ENCODE assay signal across 9 cellular contexts in genomic region chr13:36815069-36815468, GRCh38. TPM values are rescaled to one million over a fixed set of nuclear protein-coding genes. Genes with fewer than 3 reads are reported as not detected.
DNase-seq lines count a peak whose midpoint lies in the region; ATAC-seq and TF ChIP-seq lines count a peak whose summit lies in the region.
"Had no signal": no experiment of that assay in that cellular context is flagged by ENCODE, and none has a peak within 500 bp of the region (broad histone marks: within the 10 kb centered on the region; RNA-seq: fewer than 3 reads in every experiment).

No MANE protein-coding gene starts in this region.

- no peaks in the 10 kb centered on the region for H3K4me1 ChIP-seq in BE2C
- 0 out of 2 replicates have a peak, but pooled peaks cover 5% of the 10 kb centered on the region for H3K4me1 ChIP-seq in PC-3 (ENCODE audit: insufficient read depth, low read length)
- peaks cover 2% of the 10 kb centered on the region for H3K4me1 ChIP-seq in vagina
- H3K4me1 ChIP-seq in thyroid gland = peaks cover 0 to 4% of the 10 kb centered on the region in 2 donors

- H3K4me3 ChIP-seq in BE2C (ENCODE audit: low read depth, low read length) (no peak overlapping the region), PC-3 (ENCODE audit: low read length) (no peak overlapping the region), fibroblast of the aortic adventitia (ENCODE audit: low read depth, low read length) (no peak overlapping the region), vagina (no peak overlapping the region), thyroid gland (replicated peaks in 1 of 3) (no peak overlapping the region)

- no peak overlapping the region for H3K4me2 ChIP-seq in PC-3 (ENCODE audit: low read length)

- no peaks in the 10 kb centered on the region for H3K9me2 ChIP-seq in PC-3 (replicated peaks; ENCODE audit: low read length)

- CTCF ChIA-PET in PC-3 (lab: Charles Lee) = no interaction called here

- no peaks in the 10 kb centered on the region for H4K20me1 ChIP-seq in PC-3 (ENCODE audit: low read length)

- ATAC-seq in PC-3 = no peak
- ATAC-seq: T-cell had no signal

- POLR2A ChIA-PET in PC-3 (lab: Charles Lee; ENCODE audit: unreplicated experiment) = no interaction called here

- H3K27ac ChIP-seq in PC-3 (ENCODE audit: low read length) (no peak overlapping the region), vagina (no peak overlapping the region), thyroid gland (no peak overlapping the region)

- peak; percentile 26 for DNase-seq in BE2C
- DNase-seq in PC-3 = peak; percentile 36
- DNase-seq in fibroblast of the aortic adventitia (ENCODE audit: low read depth) = no peak
- DNase-seq in stimulated activated CD4-positive, alpha-beta T cell treated with anti-CD3 and anti-CD28 coated beads, Interleukin-4, amount 100 ng/mL, for 1 hour = no peak
- DNase-seq in vagina (ENCODE audit: extremely low spot score in 2 of 2) = no peak
- DNase-seq in thyroid gland = no peak
- DNase-seq in SK-N-DZ (ENCODE audit: low spot score) = no peak

- H3K27me3 ChIP-seq in BE2C (no peaks in the 10 kb centered on the region), PC-3 (ENCODE audit: low read length) (no peaks in the 10 kb centered on the region), vagina (no peaks in the 10 kb centered on the region), thyroid gland (no peaks in the 10 kb centered on the region)

- H3K36me3 ChIP-seq in BE2C (no peaks in the 10 kb centered on the region), PC-3 (ENCODE audit: low read depth, low read length) (no peaks in the 10 kb centered on the region), vagina (no peaks in the 10 kb centered on the region), thyroid gland (no peaks in the 10 kb centered on the region)

- TF ChIP-seq CTCF in BE2C (IDR thresholded peaks at IDR 0.05; ENCODE audit: low read depth, low read length) (peak; percentile 63), GM12872 (IDR thresholded peaks at IDR 0.05; ENCODE audit: insufficient read depth, low read depth, low read length) (peak; percentile 52; the same call in 2 of the 3 replicates), PC-3 (conservative IDR thresholded peaks at IDR 0.05; ENCODE audit: low read depth, low read length) (peak; percentile 46; the same call in 1 of the 2 replicates), fibroblast of the aortic adventitia (IDR thresholded peaks at IDR 0.05; ENCODE audit: insufficient read depth, low read length) (peak; percentile 38), vagina (IDR thresholded peaks at IDR 0.05) (no peak), thyroid gland (IDR thresholded peaks at IDR 0.05) (peak in 2 of 6 experiments; percentile 19 to 34)

- no peaks in the 10 kb centered on the region for H3F3A ChIP-seq in PC-3 (ENCODE audit: low read length, unreplicated experiment)

- H3K9ac ChIP-seq in PC-3 (ENCODE audit: low read length) = no peak overlapping the region

- no TSS peak for BruUV-seq in PC-3 (replicated peaks; lab: Mats Ljungman, UMichigan)

- TF ChIP-seq POLR2A in vagina (IDR thresholded peaks at IDR 0.05) (no peak), thyroid gland (IDR thresholded peaks at IDR 0.05) (no peak)

- H3K9me3 ChIP-seq in BE2C (no peaks in the 10 kb centered on the region), PC-3 (ENCODE audit: low read length) (no peaks in the 10 kb centered on the region), vagina (no peaks in the 10 kb centered on the region), thyroid gland (no peaks in the 10 kb centered on the region)

- WGBS in thyroid gland, 2 donors = 45 to 53% methylated on average over 2 of the region's 2 CpGs

- no peak overlapping the region for H2AFZ ChIP-seq in PC-3 (ENCODE audit: low read length)

- H3K79me2 ChIP-seq in PC-3 (ENCODE audit: low read length) = peaks cover 7% of the 10 kb centered on the region

- intact Hi-C loops in PC-3 (cut with micrococcal nuclease) = loop anchor here (10.0 kb wide), 1 partner anchor 380 kb away; the partner anchor contains the start of gene CCNA1
- intact Hi-C loops in vagina (cut with DNase I) = no loop called here
- intact Hi-C loops in thyroid gland (cut with DNase I) = no loop called here

RNA-seq across cellular contexts. Expression of gene RFXAP, which starts 4.0 kb away (rescaled TPM):
- 5.0 TPM for polyA plus RNA-seq in BE2C (2012; ENCODE audit: insufficient read depth, insufficient read length, low read depth)
- 1.2 and 2.8 TPM in 2 replicates for total RNA-seq in PC-3 (2014; rRNA removed)
- total RNA-seq in fibroblast of the aortic adventitia (ENCODE audit: low replicate concordance) = 3.7 and 3.8 TPM in 2 replicates
- total RNA-seq in vagina = 7.4 TPM
- total RNA-seq in thyroid gland = 10 to 100 TPM in 1 of 4 donors, 1 to 10 TPM in 3; 6.0 to 10.7 (median 9.4) TPM
- polyA plus RNA-seq in SK-N-DZ (2014; cell fraction: cytosol; rRNA removed) = 6.2 and 9.7 TPM in 2 replicates
- polyA plus RNA-seq in SK-N-DZ (2014; cell fraction: nucleus; rRNA removed) = 7.8 and 18.6 TPM in 2 replicates

Comparison
In these comparisons a context has a peak if more than half of its experiments do, and no peak if none do; other contexts are left out.
1. DNase-seq: peak in BE2C (single experiment) and PC-3 (single experiment); none in fibroblast of the aortic adventitia (single experiment), stimulated activated CD4-positive, alpha-beta T cell treated with anti-CD3 and anti-CD28 coated beads, Interleukin-4, amount 100 ng/mL, for 1 hour (single experiment), vagina (0 of 2), thyroid gland (0 of 2) and SK-N-DZ (single experiment).
2. CTCF ChIP-seq: peak in BE2C (single experiment), GM12872 (single experiment), PC-3 (single experiment) and fibroblast of the aortic adventitia (single experiment); none in vagina (0 of 3).